ENCODE assay signal across 25 cellular contexts in the genomic region with DNA sequence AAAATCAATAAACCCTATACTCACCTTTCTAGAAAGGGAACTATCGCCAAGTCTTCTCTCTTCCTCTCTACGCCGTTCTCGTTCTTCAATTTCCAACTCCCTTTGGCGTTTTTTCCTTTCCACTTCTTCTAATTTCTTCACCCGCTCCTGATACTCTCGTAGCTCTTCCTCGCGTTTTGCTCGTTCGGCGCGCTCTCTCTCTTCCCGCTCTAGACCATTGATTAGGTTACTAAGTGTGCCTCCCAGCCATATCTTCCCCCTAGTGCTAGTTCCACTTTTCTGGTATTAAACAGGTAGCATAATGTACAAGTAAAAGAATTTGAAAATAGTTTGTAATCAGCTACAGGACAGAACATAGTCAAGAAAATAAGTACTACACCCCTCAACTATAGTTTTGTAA.
"Had no signal": no experiment of that assay in that cellular context is flagged by ENCODE, and none has a peak within 500 bp of the region (broad histone marks: within the 10 kb centered on the region; RNA-seq: fewer than 3 reads in every experiment).

No MANE protein-coding gene starts in this region.

- H3K27me3 Mint-ChIP-seq: memory B cell, progenitor cell of endocrine pancreas, type B pancreatic cell had no signal

- H3K4me2 ChIP-seq: hepatocyte, smooth muscle cell had no signal

- H3K9me3 ChIP-seq: esophagus muscularis mucosa, gastroesophageal sphincter, left ventricle myocardium inferior, lower lobe of right lung, pancreas, suprapubic skin, thyroid gland, uterus had no signal

- H3K36me3 ChIP-seq: uterus had no signal

- DNase-seq: cortex of kidney; dorsolateral prefrontal cortex; effector CD8-positive, alpha-beta T cell; kidney; left cardiac atrium; left ventricle myocardium inferior; lower lobe of right lung; natural killer cell; occipital lobe; pancreas; right cardiac atrium; stimulated activated CD4-positive, alpha-beta T cell treated with anti-CD3 and anti-CD28 coated beads, Interleukin-2, amount 100 ng/mL, for 48 hours; stimulated activated naive CD8-positive, alpha-beta T cell treated with anti-CD3 and anti-CD28 coated beads, Interleukin-15, Interleukin-2, amounts not matched to agents 100 U/mL and 50 U/mL, for 24 hours; thyroid gland; uterus had no signal

- H3K4me1 Mint-ChIP-seq: mesothelial cell of epicardium had no signal

- H2AFZ ChIP-seq: hepatocyte had no signal

- H3K4me1 ChIP-seq: esophagus muscularis mucosa, gastroesophageal sphincter, lower lobe of right lung, pancreas, suprapubic skin, uterus had no signal

- H3K27ac Mint-ChIP-seq: memory B cell, mesothelial cell of epicardium, progenitor cell of endocrine pancreas, type B pancreatic cell had no signal

- H3K4me3 Mint-ChIP-seq: mesothelial cell of epicardium, natural killer cell, type B pancreatic cell had no signal

- ATAC-seq: gastroesophageal sphincter; left cardiac atrium; lower lobe of right lung; natural killer cell; pancreas; right cardiac atrium; stimulated activated naive CD8-positive, alpha-beta T cell treated with anti-CD3 and anti-CD28 coated beads, Interleukin-15, Interleukin-2, amounts not matched to agents 100 U/mL and 50 U/mL, for 24 hours had no signal

- H3K27ac ChIP-seq: dorsolateral prefrontal cortex, epithelial cell of prostate, esophagus muscularis mucosa, gastroesophageal sphincter, hepatocyte, left ventricle myocardium inferior, lower lobe of right lung, pancreas, suprapubic skin, uterus had no signal

- H3K4me3 ChIP-seq: dorsolateral prefrontal cortex, esophagus muscularis mucosa, gastroesophageal sphincter, hepatocyte, left ventricle myocardium inferior, lower lobe of right lung, pancreas, smooth muscle cell, suprapubic skin, thyroid gland, uterus had no signal

- H3K9me3 Mint-ChIP-seq: memory B cell, natural killer cell, type B pancreatic cell had no signal

- H3K27me3 ChIP-seq: dorsolateral prefrontal cortex, esophagus muscularis mucosa, gastroesophageal sphincter, hepatocyte, pancreas, suprapubic skin, thyroid gland, uterus had no signal
